In the genomic region with DNA sequence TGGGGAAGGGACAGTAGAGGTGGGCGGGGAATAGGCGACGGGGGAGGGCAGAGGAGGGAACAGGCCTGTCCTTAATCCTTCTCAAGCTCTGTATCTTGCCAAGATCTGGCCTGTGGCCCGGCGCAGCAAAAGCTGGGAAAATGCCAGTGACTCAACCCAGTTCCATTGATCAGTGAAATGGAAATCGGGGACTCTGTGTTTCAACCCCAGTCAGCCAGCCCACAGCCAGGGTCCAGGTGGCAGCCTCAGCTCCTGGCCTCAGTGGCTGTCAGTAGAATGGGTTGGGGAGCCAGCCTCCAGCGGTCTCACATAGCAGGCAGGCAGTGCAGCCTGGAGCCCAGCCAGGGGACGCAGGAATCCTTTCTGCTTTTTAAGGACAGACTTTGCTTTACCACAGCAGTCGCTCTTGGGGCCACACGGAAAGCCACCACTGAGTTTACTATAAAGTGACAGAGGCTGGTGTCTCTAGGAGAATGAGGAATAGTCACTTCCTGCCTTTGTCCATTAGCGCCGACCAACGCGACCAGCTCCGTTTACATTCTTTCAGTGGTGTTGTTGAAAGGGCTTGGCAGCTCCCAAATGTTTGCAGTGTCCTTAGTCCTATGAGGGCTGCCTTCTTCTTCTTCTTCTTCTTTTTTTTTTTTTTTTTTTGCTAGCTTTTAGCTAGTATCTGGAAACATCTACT, we compare ENCODE assay signal across 9 cellular contexts.
A peak's percentile ranks its signal among the peaks of the same experiment; 100 is the strongest.
DNase-seq lines count a peak whose midpoint lies in the region; ATAC-seq and TF ChIP-seq lines count a peak whose summit lies in the region.
"Had no signal": no experiment of that assay in that cellular context is flagged by ENCODE, and none has a peak within 500 bp of the region (broad histone marks: within the 10 kb centered on the region; RNA-seq: fewer than 3 reads in every experiment).

No MANE protein-coding gene starts in this region.

- ATAC-seq in T-helper 17 cell = no peak

- H3K27me3 Mint-ChIP-seq in T-helper 17 cell = peaks cover 39% of the 10 kb centered on the region

- H3K4me1 Mint-ChIP-seq in T-helper 17 cell = no peaks in the 10 kb centered on the region
- H3K4me1 Mint-ChIP-seq: activated naive CD4-positive, alpha-beta T cell treated with anti-CD3 and anti-CD28 coated beads, Interleukin-2, amount 50 U/mL, for 24 hours had no signal

- H3K27me3 ChIP-seq in cardiac muscle cell = no peaks in the 10 kb centered on the region

- no peak overlapping the region for H3K4me3 Mint-ChIP-seq in T-helper 17 cell
- H3K4me3 Mint-ChIP-seq: activated naive CD4-positive, alpha-beta T cell treated with anti-CD3 and anti-CD28 coated beads, Interleukin-2, amount 50 U/mL, for 24 hours had no signal

- H3K36me3 ChIP-seq in cardiac muscle cell = no peaks in the 10 kb centered on the region

- H3K27ac ChIP-seq in cardiac muscle cell = peak overlapping the region; percentile 79

- no peak overlapping the region for H3K4me3 ChIP-seq in cardiac muscle cell

- no peak overlapping the region for H3K27ac Mint-ChIP-seq in T-helper 17 cell
- H3K27ac Mint-ChIP-seq: activated naive CD4-positive, alpha-beta T cell treated with anti-CD3 and anti-CD28 coated beads, Interleukin-2, amount 50 U/mL, for 24 hours had no signal

- H3K36me3 Mint-ChIP-seq in T-helper 17 cell (ENCODE audit: low read depth) = no peaks in the 10 kb centered on the region
- H3K36me3 Mint-ChIP-seq: activated naive CD4-positive, alpha-beta T cell treated with anti-CD3 and anti-CD28 coated beads, Interleukin-2, amount 50 U/mL, for 24 hours had no signal

- no peak for TF ChIP-seq CTCF in cardiac muscle cell (IDR thresholded peaks at IDR 0.05; ENCODE audit: low read depth, low read length)

- H3K4me1 ChIP-seq in cardiac muscle cell (ENCODE audit: low read depth) = peaks cover 27% of the 10 kb centered on the region

- H3K9me3 ChIP-seq in cardiac muscle cell (ENCODE audit: low read depth) (no peaks in the 10 kb centered on the region), T-helper 17 cell (ENCODE audit: control insufficient read depth, low read length, poor library complexity, severe bottlenecking) (no peaks in the 10 kb centered on the region)

- DNase-seq in DMS53 treated with DMSO at 0.1 percent for 48 hours (lab: John Stamatoyannopoulos, UW; ENCODE audit: unreplicated experiment) (peak; percentile 32), SW480 (ENCODE audit: low spot score) (peak; percentile 34), cardiac muscle cell (ENCODE audit: low read depth in 1 of 2, low spot score in 1 of 2) (peak; percentile 21 to 45), pulmonary artery endothelial cell (ENCODE audit: low read depth, low spot score) (peak; percentile 37), SK-N-DZ (ENCODE audit: low spot score) (no peak), T-helper 17 cell (no peak), NCI-H1436 (lab: John Stamatoyannopoulos, UW) (no peak), cortex of kidney (lab: John Stamatoyannopoulos, UW) (no peak)

Comparison
In these comparisons a context has a peak if more than half of its experiments do, and no peak if none do; other contexts are left out.
1. DNase-seq: peak in DMS53 treated with DMSO at 0.1 percent for 48 hours (single experiment), SW480 (single experiment), cardiac muscle cell (2 of 2) and pulmonary artery endothelial cell (single experiment); none in SK-N-DZ (single experiment), T-helper 17 cell (0 of 3), NCI-H1436 (single experiment) and cortex of kidney (single experiment).